In the genomic region with DNA sequence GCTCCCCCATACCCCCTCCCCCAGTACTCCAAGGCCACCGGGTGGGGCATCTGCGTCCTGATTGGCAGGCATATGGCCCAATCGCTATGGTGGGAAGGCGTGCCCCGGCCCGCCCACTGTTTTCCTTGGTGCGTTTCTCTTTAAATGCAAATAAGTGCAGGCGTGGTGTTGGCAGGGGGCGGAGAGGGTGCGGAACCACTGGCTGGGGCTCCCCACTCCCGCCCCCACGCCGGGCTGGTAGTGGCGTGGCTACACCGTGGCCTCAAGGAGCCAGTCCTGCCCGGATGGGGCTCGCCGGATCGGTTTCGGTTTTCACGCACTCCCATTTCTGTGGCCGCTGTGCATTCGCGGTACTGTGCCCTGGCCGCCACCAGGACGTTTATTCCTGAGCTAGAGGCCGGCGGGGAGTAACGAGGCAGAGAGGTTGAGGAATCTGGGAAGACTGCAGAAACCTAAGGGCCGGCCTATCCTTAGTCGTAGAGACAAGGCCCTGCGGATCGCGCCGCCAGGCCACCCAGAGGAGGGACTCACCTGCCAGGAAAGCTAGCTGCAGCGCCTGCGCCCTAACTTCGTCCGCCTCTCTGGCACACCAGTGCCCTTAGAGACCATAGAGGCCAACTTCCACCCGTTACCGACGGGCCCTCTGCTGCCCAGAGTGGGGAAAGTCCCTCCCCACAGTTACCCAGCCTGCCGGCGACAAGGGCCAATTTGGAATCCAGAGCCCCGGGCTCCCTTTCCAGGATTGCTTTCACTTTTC, we compare ENCODE assay signal across 1 cellular context.
TF ChIP-seq lines count a peak whose summit lies in the region.

No MANE protein-coding gene starts in this region.

TF ChIP-seq in HepG2, 621 proteins besides CTCF, POLR2A, EP300 and RAD21 (continued from another document and continues in another):
- TF ChIP-seq, protein P1, sequence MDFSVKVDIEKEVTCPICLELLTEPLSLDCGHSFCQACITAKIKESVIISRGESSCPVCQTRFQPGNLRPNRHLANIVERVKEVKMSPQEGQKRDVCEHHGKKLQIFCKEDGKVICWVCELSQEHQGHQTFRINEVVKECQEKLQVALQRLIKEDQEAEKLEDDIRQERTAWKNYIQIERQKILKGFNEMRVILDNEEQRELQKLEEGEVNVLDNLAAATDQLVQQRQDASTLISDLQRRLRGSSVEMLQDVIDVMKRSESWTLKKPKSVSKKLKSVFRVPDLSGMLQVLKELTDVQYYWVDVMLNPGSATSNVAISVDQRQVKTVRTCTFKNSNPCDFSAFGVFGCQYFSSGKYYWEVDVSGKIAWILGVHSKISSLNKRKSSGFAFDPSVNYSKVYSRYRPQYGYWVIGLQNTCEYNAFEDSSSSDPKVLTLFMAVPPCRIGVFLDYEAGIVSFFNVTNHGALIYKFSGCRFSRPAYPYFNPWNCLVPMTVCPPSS (IDR thresholded peaks at IDR 0.05), result no peak
- TF ChIP-seq, protein P2, sequence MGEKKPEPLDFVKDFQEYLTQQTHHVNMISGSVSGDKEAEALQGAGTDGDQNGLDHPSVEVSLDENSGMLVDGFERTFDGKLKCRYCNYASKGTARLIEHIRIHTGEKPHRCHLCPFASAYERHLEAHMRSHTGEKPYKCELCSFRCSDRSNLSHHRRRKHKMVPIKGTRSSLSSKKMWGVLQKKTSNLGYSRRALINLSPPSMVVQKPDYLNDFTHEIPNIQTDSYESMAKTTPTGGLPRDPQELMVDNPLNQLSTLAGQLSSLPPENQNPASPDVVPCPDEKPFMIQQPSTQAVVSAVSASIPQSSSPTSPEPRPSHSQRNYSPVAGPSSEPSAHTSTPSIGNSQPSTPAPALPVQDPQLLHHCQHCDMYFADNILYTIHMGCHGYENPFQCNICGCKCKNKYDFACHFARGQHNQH (CRISPR knock-in tag; IDR thresholded peaks at IDR 0.05), result 0 out of 2 replicates have a peak, but pooled peaks have one; percentile 15
- no peak for TF ChIP-seq HNRNPH1 (optimal IDR thresholded peaks at IDR 0.05; ENCODE audit: low read depth, low read length)
- no peak for TF ChIP-seq TBX3 (IDR thresholded peaks at IDR 0.05; ENCODE audit: borderline replicate concordance)
- no peak for TF ChIP-seq PTBP1 (IDR thresholded peaks at IDR 0.05; ENCODE audit: low read depth, low read length, poor library complexity, severe bottlenecking)
- TF ChIP-seq SRF (IDR thresholded peaks at IDR 0.05; ENCODE audit: low read depth, low read length), result no peak
- no peak for TF ChIP-seq NFE2L2 (IDR thresholded peaks at IDR 0.05; ENCODE audit: low read length)
- TF ChIP-seq ZSCAN31 (CRISPR knock-in tag; IDR thresholded peaks at IDR 0.05; ENCODE audit: low read depth), result no peak
- peak; percentile 45 for TF ChIP-seq ASH2L (IDR thresholded peaks at IDR 0.05; ENCODE audit: insufficient read length, low read depth, low read length)
- TF ChIP-seq, protein P3, sequence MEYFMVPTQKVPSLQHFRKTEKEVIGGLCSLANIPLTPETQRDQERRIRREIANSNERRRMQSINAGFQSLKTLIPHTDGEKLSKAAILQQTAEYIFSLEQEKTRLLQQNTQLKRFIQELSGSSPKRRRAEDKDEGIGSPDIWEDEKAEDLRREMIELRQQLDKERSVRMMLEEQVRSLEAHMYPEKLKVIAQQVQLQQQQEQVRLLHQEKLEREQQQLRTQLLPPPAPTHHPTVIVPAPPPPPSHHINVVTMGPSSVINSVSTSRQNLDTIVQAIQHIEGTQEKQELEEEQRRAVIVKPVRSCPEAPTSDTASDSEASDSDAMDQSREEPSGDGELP (IDR thresholded peaks at IDR 0.05; ENCODE audit: borderline replicate concordance, low read depth), result 0 out of 2 replicates have a peak, but pooled peaks have one; percentile 20
- no peak for TF ChIP-seq ZNF451 (CRISPR knock-in tag; IDR thresholded peaks at IDR 0.05)
- TF ChIP-seq, protein P4, sequence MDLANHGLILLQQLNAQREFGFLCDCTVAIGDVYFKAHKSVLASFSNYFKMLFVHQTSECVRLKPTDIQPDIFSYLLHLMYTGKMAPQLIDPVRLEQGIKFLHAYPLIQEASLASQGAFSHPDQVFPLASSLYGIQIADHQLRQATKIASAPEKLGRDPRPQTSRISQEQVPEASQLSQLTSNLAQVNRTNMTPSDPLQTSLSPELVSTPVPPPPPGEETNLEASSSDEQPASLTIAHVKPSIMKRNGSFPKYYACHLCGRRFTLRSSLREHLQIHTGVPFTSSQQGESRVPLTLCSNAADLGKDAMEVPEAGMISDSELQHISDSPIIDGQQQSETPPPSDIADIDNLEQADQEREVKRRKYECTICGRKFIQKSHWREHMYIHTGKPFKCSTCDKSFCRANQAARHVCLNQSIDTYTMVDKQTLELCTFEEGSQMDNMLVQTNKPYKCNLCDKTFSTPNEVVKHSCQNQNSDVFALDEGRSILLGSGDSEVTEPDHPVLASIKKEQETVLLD (CRISPR knock-in tag; IDR thresholded peaks at IDR 0.05; ENCODE audit: low read depth), result 0 out of 2 replicates have a peak, but pooled peaks have one; percentile 41
- no peak for TF ChIP-seq MAF1 (CRISPR knock-in tag; IDR thresholded peaks at IDR 0.05; ENCODE audit: borderline replicate concordance)
- no peak for TF ChIP-seq HNF4G (IDR thresholded peaks at IDR 0.05; ENCODE audit: borderline replicate concordance, low read depth, low read length)
- TF ChIP-seq HNF4G (CRISPR knock-in tag; IDR thresholded peaks at IDR 0.05; ENCODE audit: borderline replicate concordance, low read depth), result no peak
- TF ChIP-seq REXO4 (CRISPR knock-in tag; IDR thresholded peaks at IDR 0.05; ENCODE audit: borderline replicate concordance), result no peak
- TF ChIP-seq, protein P5, sequence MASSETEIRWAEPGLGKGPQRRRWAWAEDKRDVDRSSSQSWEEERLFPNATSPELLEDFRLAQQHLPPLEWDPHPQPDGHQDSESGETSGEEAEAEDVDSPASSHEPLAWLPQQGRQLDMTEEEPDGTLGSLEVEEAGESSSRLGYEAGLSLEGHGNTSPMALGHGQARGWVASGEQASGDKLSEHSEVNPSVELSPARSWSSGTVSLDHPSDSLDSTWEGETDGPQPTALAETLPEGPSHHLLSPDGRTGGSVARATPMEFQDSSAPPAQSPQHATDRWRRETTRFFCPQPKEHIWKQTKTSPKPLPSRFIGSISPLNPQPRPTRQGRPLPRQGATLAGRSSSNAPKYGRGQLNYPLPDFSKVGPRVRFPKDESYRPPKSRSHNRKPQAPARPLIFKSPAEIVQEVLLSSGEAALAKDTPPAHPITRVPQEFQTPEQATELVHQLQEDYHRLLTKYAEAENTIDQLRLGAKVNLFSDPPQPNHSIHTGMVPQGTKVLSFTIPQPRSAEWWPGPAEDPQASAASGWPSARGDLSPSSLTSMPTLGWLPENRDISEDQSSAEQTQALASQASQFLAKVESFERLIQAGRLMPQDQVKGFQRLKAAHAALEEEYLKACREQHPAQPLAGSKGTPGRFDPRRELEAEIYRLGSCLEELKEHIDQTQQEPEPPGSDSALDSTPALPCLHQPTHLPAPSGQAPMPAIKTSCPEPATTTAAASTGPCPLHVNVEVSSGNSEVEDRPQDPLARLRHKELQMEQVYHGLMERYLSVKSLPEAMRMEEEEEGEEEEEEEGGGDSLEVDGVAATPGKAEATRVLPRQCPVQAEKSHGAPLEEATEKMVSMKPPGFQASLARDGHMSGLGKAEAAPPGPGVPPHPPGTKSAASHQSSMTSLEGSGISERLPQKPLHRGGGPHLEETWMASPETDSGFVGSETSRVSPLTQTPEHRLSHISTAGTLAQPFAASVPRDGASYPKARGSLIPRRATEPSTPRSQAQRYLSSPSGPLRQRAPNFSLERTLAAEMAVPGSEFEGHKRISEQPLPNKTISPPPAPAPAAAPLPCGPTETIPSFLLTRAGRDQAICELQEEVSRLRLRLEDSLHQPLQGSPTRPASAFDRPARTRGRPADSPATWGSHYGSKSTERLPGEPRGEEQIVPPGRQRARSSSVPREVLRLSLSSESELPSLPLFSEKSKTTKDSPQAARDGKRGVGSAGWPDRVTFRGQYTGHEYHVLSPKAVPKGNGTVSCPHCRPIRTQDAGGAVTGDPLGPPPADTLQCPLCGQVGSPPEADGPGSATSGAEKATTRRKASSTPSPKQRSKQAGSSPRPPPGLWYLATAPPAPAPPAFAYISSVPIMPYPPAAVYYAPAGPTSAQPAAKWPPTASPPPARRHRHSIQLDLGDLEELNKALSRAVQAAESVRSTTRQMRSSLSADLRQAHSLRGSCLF (CRISPR knock-in tag; IDR thresholded peaks at IDR 0.05; ENCODE audit: borderline replicate concordance), result no peak
- TF ChIP-seq, protein P6, sequence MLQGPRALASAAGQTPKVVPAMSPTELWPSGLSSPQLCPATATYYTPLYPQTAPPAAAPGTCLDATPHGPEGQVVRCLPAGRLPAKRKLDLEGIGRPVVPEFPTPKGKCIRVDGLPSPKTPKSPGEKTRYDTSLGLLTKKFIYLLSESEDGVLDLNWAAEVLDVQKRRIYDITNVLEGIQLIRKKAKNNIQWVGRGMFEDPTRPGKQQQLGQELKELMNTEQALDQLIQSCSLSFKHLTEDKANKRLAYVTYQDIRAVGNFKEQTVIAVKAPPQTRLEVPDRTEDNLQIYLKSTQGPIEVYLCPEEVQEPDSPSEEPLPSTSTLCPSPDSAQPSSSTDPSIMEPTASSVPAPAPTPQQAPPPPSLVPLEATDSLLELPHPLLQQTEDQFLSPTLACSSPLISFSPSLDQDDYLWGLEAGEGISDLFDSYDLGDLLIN (CRISPR knock-in tag; IDR thresholded peaks at IDR 0.05; ENCODE audit: borderline replicate concordance), result no peak
- TF ChIP-seq, protein P7, sequence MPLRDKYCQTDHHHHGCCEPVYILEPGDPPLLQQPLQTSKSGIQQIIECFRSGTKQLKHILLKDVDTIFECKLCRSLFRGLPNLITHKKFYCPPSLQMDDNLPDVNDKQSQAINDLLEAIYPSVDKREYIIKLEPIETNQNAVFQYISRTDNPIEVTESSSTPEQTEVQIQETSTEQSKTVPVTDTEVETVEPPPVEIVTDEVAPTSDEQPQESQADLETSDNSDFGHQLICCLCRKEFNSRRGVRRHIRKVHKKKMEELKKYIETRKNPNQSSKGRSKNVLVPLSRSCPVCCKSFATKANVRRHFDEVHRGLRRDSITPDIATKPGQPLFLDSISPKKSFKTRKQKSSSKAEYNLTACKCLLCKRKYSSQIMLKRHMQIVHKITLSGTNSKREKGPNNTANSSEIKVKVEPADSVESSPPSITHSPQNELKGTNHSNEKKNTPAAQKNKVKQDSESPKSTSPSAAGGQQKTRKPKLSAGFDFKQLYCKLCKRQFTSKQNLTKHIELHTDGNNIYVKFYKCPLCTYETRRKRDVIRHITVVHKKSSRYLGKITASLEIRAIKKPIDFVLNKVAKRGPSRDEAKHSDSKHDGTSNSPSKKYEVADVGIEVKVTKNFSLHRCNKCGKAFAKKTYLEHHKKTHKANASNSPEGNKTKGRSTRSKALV (CRISPR knock-in tag; IDR thresholded peaks at IDR 0.05), result no peak
- TF ChIP-seq, protein P8, sequence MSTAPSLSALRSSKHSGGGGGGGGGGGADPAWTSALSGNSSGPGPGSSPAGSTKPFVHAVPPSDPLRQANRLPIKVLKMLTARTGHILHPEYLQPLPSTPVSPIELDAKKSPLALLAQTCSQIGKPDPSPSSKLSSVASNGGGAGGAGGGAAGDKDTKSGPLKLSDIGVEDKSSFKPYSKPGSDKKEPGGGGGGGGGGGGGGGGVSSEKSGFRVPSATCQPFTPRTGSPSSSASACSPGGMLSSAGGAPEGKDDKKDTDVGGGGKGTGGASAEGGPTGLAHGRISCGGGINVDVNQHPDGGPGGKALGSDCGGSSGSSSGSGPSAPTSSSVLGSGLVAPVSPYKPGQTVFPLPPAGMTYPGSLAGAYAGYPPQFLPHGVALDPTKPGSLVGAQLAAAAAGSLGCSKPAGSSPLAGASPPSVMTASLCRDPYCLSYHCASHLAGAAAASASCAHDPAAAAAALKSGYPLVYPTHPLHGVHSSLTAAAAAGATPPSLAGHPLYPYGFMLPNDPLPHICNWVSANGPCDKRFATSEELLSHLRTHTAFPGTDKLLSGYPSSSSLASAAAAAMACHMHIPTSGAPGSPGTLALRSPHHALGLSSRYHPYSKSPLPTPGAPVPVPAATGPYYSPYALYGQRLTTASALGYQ (CRISPR knock-in tag; IDR thresholded peaks at IDR 0.05), result no peak
- TF ChIP-seq, protein P9, sequence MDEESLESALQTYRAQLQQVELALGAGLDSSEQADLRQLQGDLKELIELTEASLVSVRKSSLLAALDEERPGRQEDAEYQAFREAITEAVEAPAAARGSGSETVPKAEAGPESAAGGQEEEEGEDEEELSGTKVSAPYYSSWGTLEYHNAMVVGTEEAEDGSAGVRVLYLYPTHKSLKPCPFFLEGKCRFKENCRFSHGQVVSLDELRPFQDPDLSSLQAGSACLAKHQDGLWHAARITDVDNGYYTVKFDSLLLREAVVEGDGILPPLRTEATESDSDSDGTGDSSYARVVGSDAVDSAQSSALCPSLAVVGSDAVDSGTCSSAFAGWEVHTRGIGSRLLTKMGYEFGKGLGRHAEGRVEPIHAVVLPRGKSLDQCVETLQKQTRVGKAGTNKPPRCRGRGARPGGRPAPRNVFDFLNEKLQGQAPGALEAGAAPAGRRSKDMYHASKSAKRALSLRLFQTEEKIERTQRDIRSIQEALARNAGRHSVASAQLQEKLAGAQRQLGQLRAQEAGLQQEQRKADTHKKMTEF (CRISPR knock-in tag; IDR thresholded peaks at IDR 0.05), result no peak
- TF ChIP-seq TGIF2 (CRISPR knock-in tag; IDR thresholded peaks at IDR 0.05), result no peak
- TF ChIP-seq YEATS2 (CRISPR knock-in tag; IDR thresholded peaks at IDR 0.05; ENCODE audit: borderline replicate concordance), result no peak
- no peak for TF ChIP-seq CBFB (CRISPR knock-in tag; IDR thresholded peaks at IDR 0.05)
- TF ChIP-seq ZNF510 (CRISPR knock-in tag; IDR thresholded peaks at IDR 0.05; ENCODE audit: low read depth), result no peak
- TF ChIP-seq CC2D1A (CRISPR knock-in tag; IDR thresholded peaks at IDR 0.05), result no peak
